In genomic region chr6:47787620-47788497, GRCh38 we compare ENCODE assay signal across 8 cellular contexts. TPM values are rescaled to one million over a fixed set of nuclear protein-coding genes. Genes with fewer than 3 reads are reported as not detected.
DNase-seq lines count a peak whose midpoint lies in the region; ATAC-seq and TF ChIP-seq lines count a peak whose summit lies in the region.

No MANE protein-coding gene starts in this region.

- ATAC-seq in GM19023 (IDR thresholded peaks at IDR 0.05; ENCODE audit: unreplicated experiment) (peak; percentile 95), HG03378 (IDR thresholded peaks at IDR 0.05; ENCODE audit: unreplicated experiment) (peak; percentile 87)

- H3K36me3 Mint-ChIP-seq in mesothelial cell of epicardium, result no peaks in the 10 kb centered on the region

- H3K9me3 ChIP-seq in BE2C, result no peaks in the 10 kb centered on the region
- no peaks in the 10 kb centered on the region for H3K9me3 ChIP-seq in effector memory CD4-positive, alpha-beta T cell (ENCODE audit: control insufficient read depth, low read length)

- no peak overlapping the region for H3K27ac ChIP-seq in effector memory CD4-positive, alpha-beta T cell (ENCODE audit: insufficient read depth, low read length, poor library complexity, severe bottlenecking)

- peaks cover 4% of the 10 kb centered on the region; the same call in 1 of the 2 replicates for H3K27me3 ChIP-seq in BE2C
- peaks cover 4% of the 10 kb centered on the region for H3K27me3 ChIP-seq in effector memory CD4-positive, alpha-beta T cell (replicated peaks; ENCODE audit: control insufficient read depth, insufficient read depth, low read length, poor library complexity, severe bottlenecking)

- peaks cover 17% of the 10 kb centered on the region for H3K4me1 Mint-ChIP-seq in mesothelial cell of epicardium

- no peak overlapping the region for H3K27ac Mint-ChIP-seq in mesothelial cell of epicardium

- DNase-seq in BE2C (peak; percentile 68), NCI-H510A (lab: John Stamatoyannopoulos, UW) (peak; percentile 66), mesothelial cell of epicardium (ENCODE audit: low spot score in 2 of 2, unreplicated experiment in 2 of 2) (peak; percentile 39 to 76)
- peak; percentile 46 to 57 for DNase-seq in activated CD4-positive, alpha-beta T cell treated with anti-CD3 and anti-CD28 coated beads, Interleukin-2, amount 50 U/mL, for 48 hours
- DNase-seq in effector memory CD4-positive, alpha-beta T cell, result peak; percentile 9 to 24 (median 13)
- DNase-seq in stimulated activated CD8-positive, alpha-beta memory T cell treated with anti-CD3 and anti-CD28 coated beads, Interleukin-4, amount 100 ng/mL, for 48 hours, result peak; percentile 69

- no peaks in the 10 kb centered on the region for H3K36me3 ChIP-seq in BE2C
- no peaks in the 10 kb centered on the region for H3K36me3 ChIP-seq in effector memory CD4-positive, alpha-beta T cell (ENCODE audit: control insufficient read depth, insufficient read depth, low read length)

- H3K4me3 Mint-ChIP-seq in mesothelial cell of epicardium, result peak overlapping the region; percentile 36

- H3K27me3 Mint-ChIP-seq in mesothelial cell of epicardium (ENCODE audit: low read depth), result peaks cover 13% of the 10 kb centered on the region

- peak overlapping the region; percentile 29 for H3K4me3 ChIP-seq in BE2C (ENCODE audit: low read depth, low read length)
- no peak overlapping the region for H3K4me3 ChIP-seq in effector memory CD4-positive, alpha-beta T cell (ENCODE audit: insufficient read depth, low read depth, low read length, poor library complexity, severe bottlenecking)

- TF ChIP-seq CTCF in BE2C (IDR thresholded peaks at IDR 0.05; ENCODE audit: low read depth, low read length), result peak; percentile 93
- peak; percentile 95 for TF ChIP-seq CTCF in mesothelial cell of epicardium (IDR thresholded peaks at IDR 0.05; ENCODE audit: unreplicated experiment)

- no peaks in the 10 kb centered on the region for H3K9me3 Mint-ChIP-seq in mesothelial cell of epicardium

- H3K4me1 ChIP-seq in BE2C, result no peaks in the 10 kb centered on the region
- H3K4me1 ChIP-seq in effector memory CD4-positive, alpha-beta T cell (ENCODE audit: control insufficient read depth, insufficient read depth, low read length, poor library complexity, severe bottlenecking), result no peaks in the 10 kb centered on the region

RNA-seq across cellular contexts. Expression of gene OPN5, which starts 6.0 kb away (rescaled TPM):
- polyA plus RNA-seq in BE2C (2012; ENCODE audit: insufficient read depth, insufficient read length, low read depth), result 0.54 TPM
- total RNA-seq in mesothelial cell of epicardium, result not detected in 3 replicates

Comparison
In these comparisons a context has a peak if more than half of its experiments do, and no peak if none do; other contexts are left out.
1. DNase-seq: peak in every context shown above with its lines; median percentile 69 in stimulated activated CD8-positive, alpha-beta memory T cell treated with anti-CD3 and anti-CD28 coated beads, Interleukin-4, amount 100 ng/mL, for 48 hours; 68 in BE2C; 66 in NCI-H510A; 58 in mesothelial cell of epicardium; 52 in activated CD4-positive, alpha-beta T cell treated with anti-CD3 and anti-CD28 coated beads, Interleukin-2, amount 50 U/mL, for 48 hours; 13 in effector memory CD4-positive, alpha-beta T cell.